In the genomic region with DNA sequence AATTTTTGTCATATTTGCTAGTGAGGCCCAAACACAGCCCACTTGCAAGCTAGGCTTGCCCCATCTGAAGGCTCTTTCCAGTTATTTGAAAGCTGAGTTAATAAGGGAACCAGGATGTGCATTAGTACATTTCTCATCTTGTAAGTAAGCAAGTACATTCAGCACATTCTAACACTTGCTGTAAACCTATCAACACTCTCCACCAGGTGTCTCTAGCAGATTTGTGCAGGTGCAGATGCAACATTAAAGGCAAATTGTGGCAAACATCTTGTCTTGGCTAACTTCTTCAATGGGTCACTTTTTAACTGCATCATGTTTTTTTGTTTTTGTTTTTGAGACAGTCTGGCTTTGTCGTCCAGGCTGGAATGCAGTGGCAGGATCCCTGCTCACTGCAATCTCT, we compare ENCODE assay signal across 8 cellular contexts. TPM values are rescaled to one million over a fixed set of nuclear protein-coding genes. Genes with fewer than 3 reads are reported as not detected.
A peak's percentile ranks its signal among the peaks of the same experiment; 100 is the strongest.
DNase-seq lines count a peak whose midpoint lies in the region; ATAC-seq, FAIRE-seq and TF ChIP-seq lines count a peak whose summit lies in the region.

No MANE protein-coding gene starts in this region.

- H2AFZ ChIP-seq in PC-9: no peak overlapping the region

- BruUV-seq in PC-9 (replicated peaks; lab: Mats Ljungman, UMichigan): no TSS peak

- no peak overlapping the region for H3K4me3 Mint-ChIP-seq in activated CD4-positive, alpha-beta memory T cell treated with anti-CD3 and anti-CD28 coated beads, Interleukin-2, amount 10 ng/mL, durations not matched to agents 7 days and 5 days
- no peak overlapping the region for H3K4me3 Mint-ChIP-seq in activated CD4-positive, alpha-beta memory T cell treated with anti-CD3 and anti-CD28 coated beads for 36 hours
- H3K4me3 Mint-ChIP-seq in naive thymus-derived CD4-positive, alpha-beta T cell: no peak overlapping the region

- peak; percentile 63 for TF ChIP-seq CTCF in PC-9 (conservative IDR thresholded peaks at IDR 0.05)

- H3K27ac ChIP-seq in PC-9: no peak overlapping the region
- H3K27ac ChIP-seq in naive thymus-derived CD4-positive, alpha-beta T cell (ENCODE audit: low read depth, low read length): no peak overlapping the region

- intact Hi-C loops in activated CD4-positive, alpha-beta memory T cell treated with anti-CD3 and anti-CD28 coated beads for 36 hours (cut with micrococcal nuclease): loop anchor here (1.0 to 5.0 kb wide), 5 partner anchors 22 to 564 kb away; no protein-coding TSS in a partner anchor
- intact Hi-C loops in PC-9 (cut with micrococcal nuclease; ENCODE audit: unreplicated experiment): loop anchor here (1.0 to 10.0 kb wide), 2 partner anchors 128 to 402 kb away; no protein-coding TSS in a partner anchor
- intact Hi-C loops in naive thymus-derived CD4-positive, alpha-beta T cell (cut with micrococcal nuclease): loop anchor here (1.0 to 2.0 kb wide), 7 partner anchors 24 to 566 kb away; a partner anchor contains a TSS

- H3K4me2 ChIP-seq in PC-9: no peak overlapping the region

- no peaks in the 10 kb centered on the region for H4K20me1 ChIP-seq in PC-9 (ENCODE audit: insufficient read depth)

- no peaks in the 10 kb centered on the region for H3K36me3 ChIP-seq in PC-9 (ENCODE audit: low read depth)
- no peaks in the 10 kb centered on the region for H3K36me3 ChIP-seq in naive thymus-derived CD4-positive, alpha-beta T cell (ENCODE audit: control insufficient read depth in 2 of 3, insufficient read depth in 3 of 3, low read length in 3 of 3)

- H3K27ac Mint-ChIP-seq in activated CD4-positive, alpha-beta memory T cell treated with anti-CD3 and anti-CD28 coated beads, Interleukin-2, amount 10 ng/mL, durations not matched to agents 7 days and 5 days: no peak overlapping the region
- H3K27ac Mint-ChIP-seq in activated CD4-positive, alpha-beta memory T cell treated with anti-CD3 and anti-CD28 coated beads for 36 hours: no peak overlapping the region
- peak overlapping the region in 2 of 9 donors; percentile 28 to 68 for H3K27ac Mint-ChIP-seq in naive thymus-derived CD4-positive, alpha-beta T cell

- no peaks in the 10 kb centered on the region for H3K27me3 Mint-ChIP-seq in activated CD4-positive, alpha-beta memory T cell treated with anti-CD3 and anti-CD28 coated beads, Interleukin-2, amount 10 ng/mL, durations not matched to agents 7 days and 5 days
- H3K27me3 Mint-ChIP-seq in activated CD4-positive, alpha-beta memory T cell treated with anti-CD3 and anti-CD28 coated beads for 36 hours: no peaks in the 10 kb centered on the region
- H3K27me3 Mint-ChIP-seq in naive thymus-derived CD4-positive, alpha-beta T cell: peaks cover 0 to 2% (median 0%) of the 10 kb centered on the region in 5 donors

- no peaks in the 10 kb centered on the region for H3F3A ChIP-seq in PC-9 (ENCODE audit: insufficient read depth, low read depth)

- H3K9me3 Mint-ChIP-seq in activated CD4-positive, alpha-beta memory T cell treated with anti-CD3 and anti-CD28 coated beads, Interleukin-2, amount 10 ng/mL, durations not matched to agents 7 days and 5 days: no peaks in the 10 kb centered on the region
- H3K9me3 Mint-ChIP-seq in activated CD4-positive, alpha-beta memory T cell treated with anti-CD3 and anti-CD28 coated beads for 36 hours: no peaks in the 10 kb centered on the region
- H3K9me3 Mint-ChIP-seq in naive thymus-derived CD4-positive, alpha-beta T cell: peaks cover 0 to 3% (median 0%) of the 10 kb centered on the region in 11 donors

- H3K9me3 ChIP-seq in PC-9 (ENCODE audit: insufficient read depth, low read depth): no peaks in the 10 kb centered on the region
- no peaks in the 10 kb centered on the region for H3K9me3 ChIP-seq in naive thymus-derived CD4-positive, alpha-beta T cell (ENCODE audit: control insufficient read depth in 2 of 3, low read length in 3 of 3)

- H3K79me2 ChIP-seq in PC-9 (ENCODE audit: low read depth): no peaks in the 10 kb centered on the region

- POLR2A ChIA-PET in activated CD4-positive, alpha-beta memory T cell treated with anti-CD3 and anti-CD28 coated beads, Interleukin-2, amount 10 ng/mL, durations not matched to agents 7 days and 5 days (lab: Charles Lee): no interaction called here
- POLR2A ChIA-PET in activated CD4-positive, alpha-beta memory T cell treated with anti-CD3 and anti-CD28 coated beads for 36 hours (lab: Charles Lee): interaction anchor here (0.7 kb wide), 1 partner anchor 251 kb away, joined by 3 read pairs; no protein-coding TSS in a partner anchor
- POLR2A ChIA-PET in PC-9 (lab: Charles Lee; ENCODE audit: unreplicated experiment): no interaction called here
- POLR2A ChIA-PET in naive thymus-derived CD4-positive, alpha-beta T cell (lab: Charles Lee): interaction anchor here (0.7 kb wide), 1 partner anchor 24 kb away, joined by 5 read pairs; no protein-coding TSS in a partner anchor

- DNase-seq in activated CD4-positive, alpha-beta memory T cell treated with anti-CD3 and anti-CD28 coated beads, Interleukin-2, amount 10 ng/mL, durations not matched to agents 7 days and 5 days: peak; percentile 30
- no peak for DNase-seq in activated CD4-positive, alpha-beta memory T cell treated with anti-CD3 and anti-CD28 coated beads for 36 hours
- DNase-seq in HTR-8/SVneo (ENCODE audit: insufficient read length, low spot score): peak; percentile 65
- peak; percentile 17 to 59 for DNase-seq in PC-9
- peak; percentile 80 for DNase-seq in dermis blood vessel endothelial cell
- DNase-seq in naive thymus-derived CD4-positive, alpha-beta T cell: peak in 7 of 9 donors; percentile 48 to 74 (median 65)
- no peak for DNase-seq in mesenteric fat pad (ENCODE audit: low spot score)

- no peaks in the 10 kb centered on the region for H3K9me2 ChIP-seq in PC-9 (ENCODE audit: insufficient read depth)

- peak; percentile 80 for ATAC-seq in GM21360 (IDR thresholded peaks at IDR 0.05; ENCODE audit: unreplicated experiment)
- ATAC-seq in naive thymus-derived CD4-positive, alpha-beta T cell: peak; percentile 84

- no peaks in the 10 kb centered on the region for H3K4me1 ChIP-seq in PC-9 (replicated peaks; ENCODE audit: insufficient read depth)
- no peaks in the 10 kb centered on the region for H3K4me1 ChIP-seq in naive thymus-derived CD4-positive, alpha-beta T cell (ENCODE audit: control insufficient read depth in 2 of 2, insufficient read depth in 2 of 2, low read length in 2 of 2)

- H3K4me3 ChIP-seq in PC-9: no peak overlapping the region
- no peak overlapping the region for H3K4me3 ChIP-seq in naive thymus-derived CD4-positive, alpha-beta T cell (ENCODE audit: low read length)

- H3K36me3 Mint-ChIP-seq in activated CD4-positive, alpha-beta memory T cell treated with anti-CD3 and anti-CD28 coated beads, Interleukin-2, amount 10 ng/mL, durations not matched to agents 7 days and 5 days (ENCODE audit: low read depth): no peaks in the 10 kb centered on the region
- no peaks in the 10 kb centered on the region for H3K36me3 Mint-ChIP-seq in activated CD4-positive, alpha-beta memory T cell treated with anti-CD3 and anti-CD28 coated beads for 36 hours
- H3K36me3 Mint-ChIP-seq in naive thymus-derived CD4-positive, alpha-beta T cell: no peaks in the 10 kb centered on the region

- no peaks in the 10 kb centered on the region for H3K27me3 ChIP-seq in PC-9 (ENCODE audit: insufficient read depth, low read depth)
- no peaks in the 10 kb centered on the region for H3K27me3 ChIP-seq in naive thymus-derived CD4-positive, alpha-beta T cell (ENCODE audit: control insufficient read depth in 2 of 2, insufficient read depth in 2 of 2, low read length in 2 of 2)

- H3K4me1 Mint-ChIP-seq in activated CD4-positive, alpha-beta memory T cell treated with anti-CD3 and anti-CD28 coated beads, Interleukin-2, amount 10 ng/mL, durations not matched to agents 7 days and 5 days: no peaks in the 10 kb centered on the region
- peaks cover 4% of the 10 kb centered on the region for H3K4me1 Mint-ChIP-seq in activated CD4-positive, alpha-beta memory T cell treated with anti-CD3 and anti-CD28 coated beads for 36 hours (ENCODE audit: low read depth)
- H3K4me1 Mint-ChIP-seq in naive thymus-derived CD4-positive, alpha-beta T cell: peaks cover 0 to 6% (median 0%) of the 10 kb centered on the region in 7 donors

- FAIRE-seq in HTR-8/SVneo (lab: Jason Lieb, UNC): no peak

- CTCF ChIA-PET in activated CD4-positive, alpha-beta memory T cell treated with anti-CD3 and anti-CD28 coated beads, Interleukin-2, amount 10 ng/mL, durations not matched to agents 7 days and 5 days (lab: Charles Lee): interaction anchor here (0.6 to 4.7 kb wide), 8 partner anchors 12 to 419 kb away, joined by 3 to 25 read pairs (median 3); no protein-coding TSS in a partner anchor
- CTCF ChIA-PET in activated CD4-positive, alpha-beta memory T cell treated with anti-CD3 and anti-CD28 coated beads for 36 hours (lab: Charles Lee): interaction anchor here (0.6 to 1.7 kb wide), 11 partner anchors 9 to 565 kb away, joined by 3 to 5 read pairs (median 3); no protein-coding TSS in a partner anchor
- CTCF ChIA-PET in PC-9 (lab: Charles Lee): interaction anchor here (0.6 kb wide), 2 partner anchors 115 to 447 kb away, joined by 3 read pairs; no protein-coding TSS in a partner anchor
- CTCF ChIA-PET in naive thymus-derived CD4-positive, alpha-beta T cell (lab: Charles Lee): interaction anchor here (0.6 to 3.1 kb wide), 6 partner anchors 11 to 297 kb away, joined by 3 to 28 read pairs (median 5); no protein-coding TSS in a partner anchor

RNA-seq across cellular contexts. Expression of a gene that starts 25.3 kb away (rescaled TPM):
- total RNA-seq in activated CD4-positive, alpha-beta memory T cell treated with anti-CD3 and anti-CD28 coated beads, Interleukin-2, amount 10 ng/mL, durations not matched to agents 7 days and 5 days: 10 to 100 TPM; 36.6 to 39.0 TPM
- 10 to 100 TPM; 34.1 to 37.1 TPM for total RNA-seq in activated CD4-positive, alpha-beta memory T cell treated with anti-CD3 and anti-CD28 coated beads for 36 hours
- total RNA-seq in PC-9 (2021): 13.3 and 15.6 TPM in 2 replicates
- total RNA-seq in dermis blood vessel endothelial cell: 9.9 and 10.2 TPM in 2 replicates
- total RNA-seq in naive thymus-derived CD4-positive, alpha-beta T cell: 10 to 100 TPM; 35.8 to 49.3 (median 44.7) TPM
- polyA plus RNA-seq in naive thymus-derived CD4-positive, alpha-beta T cell: 10 to 100 TPM; 16.5 to 19.7 TPM
- 18.1 TPM for total RNA-seq in mesenteric fat pad

RNA-seq across cellular contexts. Expression of a gene that starts 39.5 kb away (rescaled TPM):
- total RNA-seq in activated CD4-positive, alpha-beta memory T cell treated with anti-CD3 and anti-CD28 coated beads, Interleukin-2, amount 10 ng/mL, durations not matched to agents 7 days and 5 days: 10 to 100 TPM; 10.6 to 11.9 TPM
- 10 to 100 TPM; 15.8 to 16.3 TPM for total RNA-seq in activated CD4-positive, alpha-beta memory T cell treated with anti-CD3 and anti-CD28 coated beads for 36 hours
- total RNA-seq in PC-9 (2021): 7.1 and 9.5 TPM in 2 replicates
- total RNA-seq in dermis blood vessel endothelial cell: 14.5 and 26.9 TPM in 2 replicates
- total RNA-seq in naive thymus-derived CD4-positive, alpha-beta T cell: 1 to 10 TPM; 1.6 to 6.7 (median 2.5) TPM
- 1 to 10 TPM; 1.2 to 2.0 TPM for polyA plus RNA-seq in naive thymus-derived CD4-positive, alpha-beta T cell
- total RNA-seq in mesenteric fat pad: 27.6 TPM

Comparison
In these comparisons a context has a peak if more than half of its experiments do, and no peak if none do; other contexts are left out.
1. DNase-seq: peak in activated CD4-positive, alpha-beta memory T cell treated with anti-CD3 and anti-CD28 coated beads, Interleukin-2, amount 10 ng/mL, durations not matched to agents 7 days and 5 days (single experiment), HTR-8/SVneo (single experiment), PC-9 (2 of 2), dermis blood vessel endothelial cell (single experiment) and naive thymus-derived CD4-positive, alpha-beta T cell (7 of 9); none in activated CD4-positive, alpha-beta memory T cell treated with anti-CD3 and anti-CD28 coated beads for 36 hours (single experiment) and mesenteric fat pad (single experiment).
2. POLR2A ChIA-PET loops: an anchor here in activated CD4-positive, alpha-beta memory T cell treated with anti-CD3 and anti-CD28 coated beads for 36 hours (0.7 kb wide) and naive thymus-derived CD4-positive, alpha-beta T cell (0.7 kb wide); none called in activated CD4-positive, alpha-beta memory T cell treated with anti-CD3 and anti-CD28 coated beads, Interleukin-2, amount 10 ng/mL, durations not matched to agents 7 days and 5 days and PC-9.